ENCODE assay signal across 23 cellular contexts in the genomic region with DNA sequence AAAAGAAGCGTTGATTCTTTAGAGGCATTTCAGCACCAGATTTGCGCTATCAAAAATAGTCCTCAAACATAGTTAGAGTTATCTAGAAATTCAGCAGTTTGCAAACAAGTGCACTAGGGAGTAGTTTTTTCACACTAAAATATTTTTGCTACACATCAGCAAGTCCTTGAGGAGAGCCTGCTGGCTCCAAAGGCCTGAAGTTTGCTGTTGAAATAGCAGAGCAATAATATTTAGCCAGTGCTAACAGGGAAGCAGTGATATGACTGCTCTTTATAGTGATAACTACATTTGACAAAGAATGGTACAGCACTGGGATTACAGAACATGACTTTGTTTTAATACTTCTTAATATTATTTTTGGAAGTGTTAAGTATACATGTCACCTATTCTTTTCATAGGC.
DNase-seq lines count a peak whose midpoint lies in the region; ATAC-seq, FAIRE-seq and TF ChIP-seq lines count a peak whose summit lies in the region.
"Had no signal": no experiment of that assay in that cellular context is flagged by ENCODE, and none has a peak within 500 bp of the region (broad histone marks: within the 10 kb centered on the region; RNA-seq: fewer than 3 reads in every experiment).

No MANE protein-coding gene starts in this region.

- H4K20me1 ChIP-seq in hepatocyte (ENCODE audit: insufficient read depth, poor library complexity, severe bottlenecking) = no peaks in the 10 kb centered on the region
- H4K20me1 ChIP-seq: BLaER1 had no signal

- H3K9me3 ChIP-seq in left ventricle myocardium inferior (replicated peaks) (no peaks in the 10 kb centered on the region), hepatocyte (ENCODE audit: low read depth) (no peaks in the 10 kb centered on the region), thyroid gland (no peaks in the 10 kb centered on the region)
- H3K9me3 ChIP-seq: BLaER1 had no signal

- TF ChIP-seq CTCF in left ventricle myocardium inferior (IDR thresholded peaks at IDR 0.05; ENCODE audit: borderline replicate concordance) (no peak), choroid plexus epithelial cell (conservative IDR thresholded peaks at IDR 0.05; ENCODE audit: low read depth, low read length) (no peak), hepatocyte (IDR thresholded peaks at IDR 0.05; ENCODE audit: poor library complexity) (no peak), thyroid gland (IDR thresholded peaks at IDR 0.05) (no peak), D721Med (IDR thresholded peaks at IDR 0.05; ENCODE audit: insufficient read depth, missing control alignments) (no peak)

- H3K4me3 ChIP-seq in left ventricle myocardium inferior (no peak overlapping the region), choroid plexus epithelial cell (ENCODE audit: low read depth, low read length) (no peak overlapping the region), hepatocyte (no peak overlapping the region), thyroid gland (replicated peaks in 1 of 3) (no peak overlapping the region)
- H3K4me3 ChIP-seq: BLaER1, SK-N-MC had no signal

- no peaks in the 10 kb centered on the region for H3K27me3 ChIP-seq in left ventricle myocardium inferior (ENCODE audit: low read depth)
- H3K27me3 ChIP-seq in hepatocyte = no peaks in the 10 kb centered on the region
- no peaks in the 10 kb centered on the region for H3K27me3 ChIP-seq in thyroid gland
- H3K27me3 ChIP-seq: BLaER1 had no signal

- H3K4me2 ChIP-seq in hepatocyte = peak overlapping the region; percentile 17
- H3K4me2 ChIP-seq: BLaER1 had no signal

- WGBS in hepatocyte (ENCODE audit: low lambda C conversion rate, missing lambda C conversion rate) = 64% methylated on average over 2 of the region's 2 CpGs
- 50 to 59% methylated on average over 2 of the region's 2 CpGs for WGBS in thyroid gland, 2 donors

- TF ChIP-seq POLR2A in thyroid gland (IDR thresholded peaks at IDR 0.05) = no peak

- H3K36me3 ChIP-seq in left ventricle myocardium inferior (no peaks in the 10 kb centered on the region), hepatocyte (replicated peaks; ENCODE audit: insufficient read depth, low read depth) (no peaks in the 10 kb centered on the region), thyroid gland (no peaks in the 10 kb centered on the region)
- H3K36me3 ChIP-seq: BLaER1 had no signal

- no peaks in the 10 kb centered on the region for H3K79me2 ChIP-seq in hepatocyte

- intact Hi-C loops in Right ventricle myocardium superior (cut with DNase I) (no loop called here), left ventricle myocardium inferior (cut with micrococcal nuclease) (no loop called here), thyroid gland (cut with DNase I) (no loop called here)

- H3K9me2 ChIP-seq in hepatocyte (replicated peaks; ENCODE audit: insufficient read depth) = no peaks in the 10 kb centered on the region

- ATAC-seq in Right ventricle myocardium superior (ENCODE audit: poor library complexity) = peak; percentile 80
- no peak for ATAC-seq in GM21528 (IDR thresholded peaks at IDR 0.05; ENCODE audit: low FRiP score, unreplicated experiment)
- ATAC-seq: PC-3 had no signal

- DNase-seq in Right ventricle myocardium superior (no peak), left ventricle myocardium inferior (no peak), choroid plexus epithelial cell (ENCODE audit: low read depth) (peak; percentile 2), hepatocyte (ENCODE audit: low spot score) (peak; percentile 4), thyroid gland (peak; percentile 12 to 20), NCI-H526 (lab: John Stamatoyannopoulos, UW) (no peak), D721Med (ENCODE audit: insufficient read length, low spot score) (no peak)
- DNase-seq: ACHN; CD4-positive, alpha-beta T cell; DMS 273 treated with DMSO at 0.1 percent for 48 hours; KG1; NCI-H1105 treated with DMSO at 0.1 percent for 48 hours; NCI-H510A; PC-3; SHP77 treated with DMSO at 0.1 percent for 48 hours; SW 1271 had no signal

- no peak for FAIRE-seq in D721Med (lab: Jason Lieb, UNC)
- FAIRE-seq: GM12892, GM18507, GM19239, HTR-8/SVneo had no signal

- no peak overlapping the region for H2AFZ ChIP-seq in hepatocyte

- no peak overlapping the region for H3K27ac ChIP-seq in left ventricle myocardium inferior (replicated peaks)
- H3K27ac ChIP-seq in hepatocyte = peak overlapping the region; percentile 26
- no peak overlapping the region for H3K27ac ChIP-seq in thyroid gland
- H3K27ac ChIP-seq: BLaER1, SK-N-MC had no signal

- H3K4me1 ChIP-seq in left ventricle myocardium inferior = peaks cover 14% of the 10 kb centered on the region
- H3K4me1 ChIP-seq in hepatocyte (ENCODE audit: insufficient read depth) = peaks cover 11% of the 10 kb centered on the region
- H3K4me1 ChIP-seq in thyroid gland = no peaks in the 10 kb centered on the region
- H3K4me1 ChIP-seq: BLaER1 had no signal

Comparison
In these comparisons a context has a peak if more than half of its experiments do, and no peak if none do; other contexts are left out.
1. DNase-seq: peak in choroid plexus epithelial cell (single experiment), hepatocyte (single experiment) and thyroid gland (2 of 2); none in Right ventricle myocardium superior (single experiment), left ventricle myocardium inferior (single experiment), NCI-H526 (0 of 2) and D721Med (single experiment).